In genomic region chr15:66505818-66506217, GRCh38 we compare ENCODE assay signal across 8 cellular contexts. TPM values are rescaled to one million over a fixed set of nuclear protein-coding genes. Genes with fewer than 3 reads are reported as not detected.
DNase-seq lines count a peak whose midpoint lies in the region; ATAC-seq, FAIRE-seq and TF ChIP-seq lines count a peak whose summit lies in the region.

No MANE protein-coding gene starts in this region.

- H3K36me3 Mint-ChIP-seq in activated naive CD4-positive, alpha-beta T cell treated with anti-CD3 and anti-CD28 coated beads, Interleukin-2, amount 10 ng/mL, durations not matched to agents 7 days and 5 days: peaks cover 35% of the 10 kb centered on the region
- peaks cover 9% of the 10 kb centered on the region for H3K36me3 Mint-ChIP-seq in astrocyte (ENCODE audit: low read depth, unreplicated experiment)

- peak overlapping the region; percentile 95 for H3K4me2 ChIP-seq in astrocyte (ENCODE audit: low read length)

- H3K9ac ChIP-seq in astrocyte (ENCODE audit: low read length) (peak overlapping the region; percentile 95), liver (ENCODE audit: low read depth in 1 of 2, low read length in 2 of 2) (peak overlapping the region; percentile 10 to 72)

- H3K27ac ChIP-seq in astrocyte (ENCODE audit: low read depth, low read length) (peak overlapping the region; percentile 89), liver (ENCODE audit: low read depth in 1 of 2, low read length in 2 of 2) (no peak overlapping the region), tibial nerve (peak overlapping the region in 3 of 4 donors; percentile 89 to 95 (median 95))

- no peak for TF ChIP-seq POLR2A in tibial nerve (IDR thresholded peaks at IDR 0.05)

- peak overlapping the region; percentile 64 for H2AFZ ChIP-seq in astrocyte (ENCODE audit: low read depth, low read length)

- CTCF ChIA-PET in activated naive CD4-positive, alpha-beta T cell treated with anti-CD3 and anti-CD28 coated beads, Interleukin-2, amount 10 ng/mL, durations not matched to agents 7 days and 5 days (lab: Charles Lee): interaction anchor here (1.3 kb wide), 1 partner anchor 120 kb away, joined by 4 read pairs; no protein-coding TSS in a partner anchor

- H3K4me3 Mint-ChIP-seq in activated naive CD4-positive, alpha-beta T cell treated with anti-CD3 and anti-CD28 coated beads, Interleukin-2, amount 10 ng/mL, durations not matched to agents 7 days and 5 days: peak overlapping the region; percentile 100
- peak overlapping the region; percentile 97 for H3K4me3 Mint-ChIP-seq in astrocyte (ENCODE audit: unreplicated experiment)

- peak overlapping the region; percentile 97 for H3K27ac Mint-ChIP-seq in activated naive CD4-positive, alpha-beta T cell treated with anti-CD3 and anti-CD28 coated beads, Interleukin-2, amount 10 ng/mL, durations not matched to agents 7 days and 5 days
- H3K27ac Mint-ChIP-seq in astrocyte (ENCODE audit: unreplicated experiment): peak overlapping the region; percentile 100

- DNase-seq in activated naive CD4-positive, alpha-beta T cell treated with anti-CD3 and anti-CD28 coated beads, Interleukin-2, amount 10 ng/mL, durations not matched to agents 7 days and 5 days: no peak
- no peak for DNase-seq in activated naive CD4-positive, alpha-beta T cell treated with Interleukin-2 at 50 U/mL for 16 hours
- DNase-seq in astrocyte (ENCODE audit: low read depth): no peak
- DNase-seq in tibial nerve (ENCODE audit: low spot score in 2 of 2): no peak

- 56% methylated on average over 4 of the region's 4 CpGs for WGBS in liver
- WGBS in tibial nerve, 2 donors: 34 to 44% methylated on average over 4 of the region's 4 CpGs

- ATAC-seq in HG02571 (IDR thresholded peaks at IDR 0.05; ENCODE audit: unreplicated experiment) (no peak), GM21367 (IDR thresholded peaks at IDR 0.05; ENCODE audit: unreplicated experiment) (no peak), GM21619 (IDR thresholded peaks at IDR 0.05; ENCODE audit: unreplicated experiment) (no peak)

- peaks cover 57% of the 10 kb centered on the region for H3K4me1 Mint-ChIP-seq in activated naive CD4-positive, alpha-beta T cell treated with anti-CD3 and anti-CD28 coated beads, Interleukin-2, amount 10 ng/mL, durations not matched to agents 7 days and 5 days
- H3K4me1 Mint-ChIP-seq in astrocyte (ENCODE audit: low read depth, unreplicated experiment): peaks cover 14% of the 10 kb centered on the region

- TF ChIP-seq CTCF in astrocyte (IDR thresholded peaks at IDR 0.05; ENCODE audit: insufficient read depth, low read depth, low read length) (no peak), liver (IDR thresholded peaks at IDR 0.05; ENCODE audit: low read depth, low read length, missing input control) (no peak), tibial nerve (IDR thresholded peaks at IDR 0.05) (no peak)

- H3K27me3 Mint-ChIP-seq in activated naive CD4-positive, alpha-beta T cell treated with anti-CD3 and anti-CD28 coated beads, Interleukin-2, amount 10 ng/mL, durations not matched to agents 7 days and 5 days: no peaks in the 10 kb centered on the region
- H3K27me3 Mint-ChIP-seq in astrocyte (ENCODE audit: low read depth, unreplicated experiment): no peaks in the 10 kb centered on the region

- peaks cover 31% of the 10 kb centered on the region for H3K36me3 ChIP-seq in astrocyte (ENCODE audit: insufficient read depth, low read length)
- peaks cover 2 to 23% (median 22%) of the 10 kb centered on the region in 4 donors for H3K36me3 ChIP-seq in liver (ENCODE audit: control insufficient read depth in 4 of 4, insufficient read depth in 3 of 4, low read depth in 1 of 4, low read length in 3 of 4)
- peaks cover 0 to 30% (median 8%) of the 10 kb centered on the region in 3 donors for H3K36me3 ChIP-seq in tibial nerve

- H4K20me1 ChIP-seq in astrocyte (ENCODE audit: insufficient read depth, low read length): peaks cover 35% of the 10 kb centered on the region

- FAIRE-seq in astrocyte (lab: Jason Lieb, UNC): no peak

- H3K4me1 ChIP-seq in astrocyte (ENCODE audit: insufficient read depth, low read length): peaks cover 18% of the 10 kb centered on the region
- H3K4me1 ChIP-seq in liver (ENCODE audit: control insufficient read depth in 4 of 4, insufficient read depth in 4 of 4, low read length in 3 of 4): peaks cover 0 to 25% (median 21%) of the 10 kb centered on the region in 4 donors
- H3K4me1 ChIP-seq in tibial nerve: peaks cover 0 to 37% (median 16%) of the 10 kb centered on the region in 4 donors

- no peaks in the 10 kb centered on the region for H3K9me3 Mint-ChIP-seq in activated naive CD4-positive, alpha-beta T cell treated with anti-CD3 and anti-CD28 coated beads, Interleukin-2, amount 10 ng/mL, durations not matched to agents 7 days and 5 days
- no peaks in the 10 kb centered on the region for H3K9me3 Mint-ChIP-seq in astrocyte (ENCODE audit: unreplicated experiment)

- H3K9me3 ChIP-seq in astrocyte (ENCODE audit: insufficient read depth, low read depth, low read length): no peaks in the 10 kb centered on the region
- no peaks in the 10 kb centered on the region for H3K9me3 ChIP-seq in liver (ENCODE audit: control insufficient read depth in 4 of 4, low read length in 3 of 4)
- H3K9me3 ChIP-seq in tibial nerve: no peaks in the 10 kb centered on the region

- no peak for TF ChIP-seq EP300 in tibial nerve (IDR thresholded peaks at IDR 0.05)

- H3K4me3 ChIP-seq in astrocyte (ENCODE audit: insufficient read depth, low read depth, low read length) (peak overlapping the region; percentile 97), liver (ENCODE audit: low read depth in 1 of 3, low read length in 3 of 3) (peak overlapping the region; percentile 83 to 100 (median 94)), tibial nerve (peak overlapping the region; percentile 74 to 97 (median 82))

- TF ChIP-seq RAD21 in liver (IDR thresholded peaks at IDR 0.05): no peak

- H3K79me2 ChIP-seq in astrocyte (ENCODE audit: insufficient read depth, low read length): peaks cover 78% of the 10 kb centered on the region

- no peaks in the 10 kb centered on the region for H3K27me3 ChIP-seq in astrocyte (ENCODE audit: insufficient read depth, low read length)
- no peaks in the 10 kb centered on the region for H3K27me3 ChIP-seq in liver (ENCODE audit: control insufficient read depth in 4 of 4, insufficient read depth in 4 of 4, low read length in 3 of 4)
- no peaks in the 10 kb centered on the region for H3K27me3 ChIP-seq in tibial nerve

TF ChIP-seq in liver, 16 proteins besides CTCF, POLR2A, EP300 and RAD21:
- TF ChIP-seq GABPA (IDR thresholded peaks at IDR 0.05 in 1 of 2, conservative IDR thresholded peaks at IDR 0.05 in 1 of 2) (no peak), RXRA (IDR thresholded peaks at IDR 0.05) (no peak), SP1 (IDR thresholded peaks at IDR 0.05) (no peak), MAX (IDR thresholded peaks at IDR 0.05) (no peak), HNF4G (IDR thresholded peaks at IDR 0.05) (no peak), JUND (IDR thresholded peaks at IDR 0.05) (no peak), YY1 (IDR thresholded peaks at IDR 0.05) (no peak), TAF1 (conservative IDR thresholded peaks at IDR 0.05) (no peak), ZBTB33 (IDR thresholded peaks at IDR 0.05) (no peak), EGR1 (IDR thresholded peaks at IDR 0.05; ENCODE audit: low read depth in 2 of 2) (no peak)

RNA-seq across cellular contexts. Expression of gene ZWILCH, which starts 0.7 kb away (rescaled TPM):
- total RNA-seq in astrocyte: 15.5 and 18.1 TPM in 2 replicates
- 10 to 100 TPM in 1 of 2 donors, 1 to 10 TPM in 1; 3.5 to 11.3 TPM for total RNA-seq in liver
- 1 to 10 TPM; 1.5 to 2.3 TPM for polyA plus RNA-seq in liver
- total RNA-seq in tibial nerve: 1 to 10 TPM; 4.1 to 5.5 (median 4.2) TPM

RNA-seq across cellular contexts. Expression of gene RPL4, which starts 1.2 kb away (rescaled TPM):
- total RNA-seq in astrocyte: 2,056 and 2,248 TPM in 2 replicates
- 1,000 to 10,000 TPM; 1,530 to 1,638 TPM for total RNA-seq in liver
- polyA plus RNA-seq in liver: 1,000 to 10,000 TPM in 1 of 2 donors, 100 to 1,000 TPM in 1; 323 to 1,351 TPM
- total RNA-seq in tibial nerve: 1,000 to 10,000 TPM; 1,198 to 2,364 (median 2,009) TPM

RNA-seq across cellular contexts. Expression of gene SNAPC5, which starts 8.3 kb away (rescaled TPM):
- 11.5 and 12.7 TPM in 2 replicates for total RNA-seq in astrocyte
- total RNA-seq in liver: 10 to 100 TPM; 11.3 to 21.4 TPM
- polyA plus RNA-seq in liver: 10 to 100 TPM; 22.7 to 24.9 TPM
- total RNA-seq in tibial nerve: 10 to 100 TPM; 12.7 to 25.8 (median 20.9) TPM

RNA-seq across cellular contexts. Expression of gene LCTL, which starts 60.0 kb away (rescaled TPM):
- total RNA-seq in astrocyte (12.8 and 13.2 TPM in 2 replicates), liver (not detected), tibial nerve (10 to 100 TPM in 1 of 4 donors, 1 to 10 TPM in 3; 3.3 to 12.6 (median 7.4) TPM)
- polyA plus RNA-seq in liver: under 1 TPM in 1 of 2 donors, not detected in 1; 0.13 TPM

Comparison
In these comparisons a context has a peak if more than half of its experiments do, and no peak if none do; other contexts are left out.
1. H3K27ac ChIP-seq: peak in astrocyte (single experiment) and tibial nerve (3 of 4); none in liver (0 of 2).
2. Peak in every context shown above with its lines, with median percentiles within 50 percentile points of each other: H3K4me3 ChIP-seq.